In genomic region chr11:64271339-64272132, GRCh38 we compare ENCODE assay signal across 8 cellular contexts. TPM values are rescaled to one million over a fixed set of nuclear protein-coding genes. Genes with fewer than 3 reads are reported as not detected.
DNase-seq lines count a peak whose midpoint lies in the region; ATAC-seq, FAIRE-seq and TF ChIP-seq lines count a peak whose summit lies in the region.

No MANE protein-coding gene starts in this region.

- H3K9me3 ChIP-seq in kidney (ENCODE audit: control insufficient read depth in 1 of 2, low read length in 2 of 2), result no peaks in the 10 kb centered on the region

- H3K36me3 ChIP-seq in H7 (replicated peaks; ENCODE audit: control insufficient read depth, insufficient read depth, low read length) (peaks cover under 1% of the 10 kb centered on the region), kidney (ENCODE audit: control insufficient read depth in 1 of 2, insufficient read depth in 2 of 2, low read length in 2 of 2) (peaks cover 0 to 2% of the 10 kb centered on the region in 2 donors)

- H3K4me1 ChIP-seq in kidney (ENCODE audit: control insufficient read depth in 1 of 2, insufficient read depth in 1 of 2, low read depth in 1 of 2, low read length in 2 of 2), result peaks cover 9 to 18% of the 10 kb centered on the region in 2 donors

- no peak for ATAC-seq in HG02571 (IDR thresholded peaks at IDR 0.05; ENCODE audit: unreplicated experiment)

- no peaks in the 10 kb centered on the region for H3K27me3 ChIP-seq in H7 (ENCODE audit: control insufficient read depth, insufficient read depth, low read length)

- TF ChIP-seq CTCF in AG10803 (conservative IDR thresholded peaks at IDR 0.05; ENCODE audit: low read length), result no peak
- TF ChIP-seq CTCF in kidney (IDR thresholded peaks at IDR 0.05; ENCODE audit: borderline replicate concordance, extremely low read depth, insufficient read depth), result no peak

- H3K4me3 ChIP-seq in AG10803 (ENCODE audit: low read length) (peak overlapping the region; percentile 72), H7 (ENCODE audit: insufficient read depth, low read depth, low read length) (peak overlapping the region; percentile 74), kidney (ENCODE audit: low read length in 2 of 2) (peak overlapping the region; percentile 77 to 100)

- H3K9ac ChIP-seq in kidney (ENCODE audit: low read length in 2 of 2), result peak overlapping the region; percentile 89 to 98

- no peak for FAIRE-seq in kidney (lab: Jason Lieb, UNC)

- intact Hi-C loops in kidney (cut with DNase I), result no loop called here

- DNase-seq in AG10803 (ENCODE audit: low read depth), result peak; percentile 95
- peak; percentile 93 for DNase-seq in H7
- DNase-seq in NCI-H460 (ENCODE audit: extremely low read depth, low read depth), result peak; percentile 81
- peak; percentile 77 for DNase-seq in activated CD4-positive, alpha-beta T cell treated with anti-CD3 and anti-CD28 coated beads for 1 hour
- peak; percentile 95 for DNase-seq in cerebellar cortex (ENCODE audit: low spot score)
- DNase-seq in kidney, result peak; percentile 98
- peak; percentile 79 for DNase-seq in stimulated activated CD4-positive, alpha-beta T cell treated with anti-CD3 and anti-CD28 coated beads, Interleukin-12 subunit alpha, Interleukin-12 subunit beta, amount 100 ng/mL, for 4 hours

- peak overlapping the region; percentile 94 to 99 for H3K27ac ChIP-seq in kidney (ENCODE audit: low read depth in 2 of 2, low read length in 2 of 2)

RNA-seq across cellular contexts. Expression of gene BAD, which starts 12.9 kb away (rescaled TPM):
- total RNA-seq in H7 (2014; rRNA removed; shearing (Covaris generic)), result 46.0 and 71.8 TPM in 2 replicates
- total RNA-seq in NCI-H460 (2014; rRNA removed; shearing (Covaris generic)), result 66.2 and 68.0 TPM in 2 replicates
- polyA plus RNA-seq in NCI-H460 (2014; cell fraction: nucleus; rRNA removed), result 54.9 and 76.6 TPM in 2 replicates
- total RNA-seq in kidney, result 59.8 TPM
- polyA plus RNA-seq in kidney (ENCODE audit: insufficient read depth, low read depth, low replicate concordance), result 157 TPM

RNA-seq across cellular contexts. Expression of gene GPR137, which starts 14.1 kb away (rescaled TPM):
- total RNA-seq in H7 (2014; rRNA removed; shearing (Covaris generic)), result 26.3 and 29.5 TPM in 2 replicates
- 16.4 and 20.0 TPM in 2 replicates for total RNA-seq in NCI-H460 (2014; rRNA removed; shearing (Covaris generic))
- polyA plus RNA-seq in NCI-H460 (2014; cell fraction: nucleus; rRNA removed), result 12.1 and 23.8 TPM in 2 replicates
- 44.0 TPM for total RNA-seq in kidney
- 48.4 TPM for polyA plus RNA-seq in kidney (ENCODE audit: insufficient read depth, low read depth, low replicate concordance)

RNA-seq across cellular contexts. Expression of gene KCNK4, which starts 19.6 kb away (rescaled TPM):
- not detected in 2 replicates for total RNA-seq in H7 (2014; rRNA removed; shearing (Covaris generic))
- 0.10 TPM in 1 of 2 replicates, not detected in the other for total RNA-seq in NCI-H460 (2014; rRNA removed; shearing (Covaris generic))
- not detected in 2 replicates for polyA plus RNA-seq in NCI-H460 (2014; cell fraction: nucleus; rRNA removed)
- not detected for total RNA-seq in kidney
- polyA plus RNA-seq in kidney (ENCODE audit: insufficient read depth, low read depth, low replicate concordance), result not detected

RNA-seq across cellular contexts. Expression of gene PLCB3, which starts 20.2 kb away (rescaled TPM):
- total RNA-seq in H7 (2014; rRNA removed; shearing (Covaris generic)), result 70.0 and 87.0 TPM in 2 replicates
- 15.4 and 16.2 TPM in 2 replicates for total RNA-seq in NCI-H460 (2014; rRNA removed; shearing (Covaris generic))
- polyA plus RNA-seq in NCI-H460 (2014; cell fraction: nucleus; rRNA removed), result 44.4 and 48.1 TPM in 2 replicates
- total RNA-seq in kidney, result 24.6 TPM
- 9.6 TPM for polyA plus RNA-seq in kidney (ENCODE audit: insufficient read depth, low read depth, low replicate concordance)

RNA-seq across cellular contexts. Expression of gene PPP1R14B, which starts 24.8 kb away (rescaled TPM):
- 461 and 540 TPM in 2 replicates for total RNA-seq in H7 (2014; rRNA removed; shearing (Covaris generic))
- total RNA-seq in NCI-H460 (2014; rRNA removed; shearing (Covaris generic)), result 184 and 245 TPM in 2 replicates
- 215 and 240 TPM in 2 replicates for polyA plus RNA-seq in NCI-H460 (2014; cell fraction: nucleus; rRNA removed)
- 86.5 TPM for total RNA-seq in kidney
- polyA plus RNA-seq in kidney (ENCODE audit: insufficient read depth, low read depth, low replicate concordance), result 145 TPM
